Comparison of ENCODE assay signal across 1 cellular context in the genomic region with DNA sequence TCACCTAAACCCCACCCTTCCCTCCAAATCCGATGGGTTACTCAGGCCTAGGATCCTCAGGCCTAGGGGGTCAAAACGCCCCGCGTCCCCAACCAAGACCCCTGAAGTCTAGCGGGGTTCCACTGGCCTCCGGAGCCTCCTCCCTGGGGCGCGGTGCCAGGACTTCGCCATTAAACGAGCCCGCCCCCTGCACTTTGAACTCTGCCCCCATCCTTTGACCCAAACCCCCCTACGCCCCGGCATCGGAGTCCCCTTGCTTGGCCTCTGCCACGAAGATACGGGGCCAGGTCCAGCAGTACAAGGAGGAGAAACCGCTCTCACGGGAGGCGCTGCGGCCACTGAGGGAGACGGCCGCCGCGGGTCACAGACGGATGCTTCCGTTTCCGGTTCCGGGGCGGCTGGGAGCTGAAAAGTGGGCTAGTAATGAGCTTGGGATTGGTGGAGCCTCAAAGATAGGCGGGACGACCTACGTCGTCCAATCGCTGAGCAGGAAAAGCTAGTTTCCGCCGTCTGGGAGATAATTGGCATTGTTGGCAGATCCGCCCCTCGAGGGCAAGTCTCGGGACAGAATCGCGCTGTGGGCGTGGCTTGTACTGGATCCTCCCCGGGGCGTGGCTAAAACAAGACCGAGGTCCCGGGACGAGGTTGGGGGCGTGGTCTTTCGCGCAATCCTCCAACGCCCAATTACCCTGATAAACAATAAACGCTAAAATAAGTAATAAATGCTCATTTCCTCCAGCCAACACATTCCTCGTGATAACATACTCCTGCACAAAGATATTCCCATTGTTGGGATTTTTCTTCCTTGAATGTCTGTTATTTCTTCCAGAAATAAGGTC.
TF ChIP-seq lines count a peak whose summit lies in the region.

No MANE protein-coding gene starts in this region.

TF ChIP-seq in HepG2, 621 proteins besides CTCF, POLR2A, EP300 and RAD21 (continued from another document):
- TF ChIP-seq, protein P1, sequence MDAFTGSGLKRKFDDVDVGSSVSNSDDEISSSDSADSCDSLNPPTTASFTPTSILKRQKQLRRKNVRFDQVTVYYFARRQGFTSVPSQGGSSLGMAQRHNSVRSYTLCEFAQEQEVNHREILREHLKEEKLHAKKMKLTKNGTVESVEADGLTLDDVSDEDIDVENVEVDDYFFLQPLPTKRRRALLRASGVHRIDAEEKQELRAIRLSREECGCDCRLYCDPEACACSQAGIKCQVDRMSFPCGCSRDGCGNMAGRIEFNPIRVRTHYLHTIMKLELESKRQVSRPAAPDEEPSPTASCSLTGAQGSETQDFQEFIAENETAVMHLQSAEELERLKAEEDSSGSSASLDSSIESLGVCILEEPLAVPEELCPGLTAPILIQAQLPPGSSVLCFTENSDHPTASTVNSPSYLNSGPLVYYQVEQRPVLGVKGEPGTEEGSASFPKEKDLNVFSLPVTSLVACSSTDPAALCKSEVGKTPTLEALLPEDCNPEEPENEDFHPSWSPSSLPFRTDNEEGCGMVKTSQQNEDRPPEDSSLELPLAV (CRISPR knock-in tag; conservative IDR thresholded peaks at IDR 0.05; ENCODE audit: low read depth), result no peak
- no peak for TF ChIP-seq ZNF205 (CRISPR knock-in tag; IDR thresholded peaks at IDR 0.05)
- TF ChIP-seq ZKSCAN8 (CRISPR knock-in tag; IDR thresholded peaks at IDR 0.05; ENCODE audit: borderline replicate concordance), result no peak
- TF ChIP-seq KAT8 (CRISPR knock-in tag; IDR thresholded peaks at IDR 0.05), result peak; percentile 92
- peak; percentile 79; the same call in 1 of the 2 replicates for TF ChIP-seq ZNF788 (CRISPR knock-in tag; IDR thresholded peaks at IDR 0.05; ENCODE audit: borderline replicate concordance)
- TF ChIP-seq, protein P2, sequence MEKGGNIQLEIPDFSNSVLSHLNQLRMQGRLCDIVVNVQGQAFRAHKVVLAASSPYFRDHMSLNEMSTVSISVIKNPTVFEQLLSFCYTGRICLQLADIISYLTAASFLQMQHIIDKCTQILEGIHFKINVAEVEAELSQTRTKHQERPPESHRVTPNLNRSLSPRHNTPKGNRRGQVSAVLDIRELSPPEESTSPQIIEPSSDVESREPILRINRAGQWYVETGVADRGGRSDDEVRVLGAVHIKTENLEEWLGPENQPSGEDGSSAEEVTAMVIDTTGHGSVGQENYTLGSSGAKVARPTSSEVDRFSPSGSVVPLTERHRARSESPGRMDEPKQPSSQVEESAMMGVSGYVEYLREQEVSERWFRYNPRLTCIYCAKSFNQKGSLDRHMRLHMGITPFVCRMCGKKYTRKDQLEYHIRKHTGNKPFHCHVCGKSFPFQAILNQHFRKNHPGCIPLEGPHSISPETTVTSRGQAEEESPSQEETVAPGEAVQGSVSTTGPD (CRISPR knock-in tag; IDR thresholded peaks at IDR 0.05), result peak; percentile 67; the same call in 1 of the 2 replicates
- TF ChIP-seq, protein P3, sequence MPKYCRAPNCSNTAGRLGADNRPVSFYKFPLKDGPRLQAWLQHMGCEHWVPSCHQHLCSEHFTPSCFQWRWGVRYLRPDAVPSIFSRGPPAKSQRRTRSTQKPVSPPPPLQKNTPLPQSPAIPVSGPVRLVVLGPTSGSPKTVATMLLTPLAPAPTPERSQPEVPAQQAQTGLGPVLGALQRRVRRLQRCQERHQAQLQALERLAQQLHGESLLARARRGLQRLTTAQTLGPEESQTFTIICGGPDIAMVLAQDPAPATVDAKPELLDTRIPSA (CRISPR knock-in tag; IDR thresholded peaks at IDR 0.05; ENCODE audit: borderline replicate concordance), result no peak
- no peak for TF ChIP-seq MTF2 (CRISPR knock-in tag; IDR thresholded peaks at IDR 0.05; ENCODE audit: borderline replicate concordance)
- peak; percentile 59; the same call in 1 of the 2 replicates for TF ChIP-seq RXRA (CRISPR knock-in tag; IDR thresholded peaks at IDR 0.05)
- TF ChIP-seq, protein P4, sequence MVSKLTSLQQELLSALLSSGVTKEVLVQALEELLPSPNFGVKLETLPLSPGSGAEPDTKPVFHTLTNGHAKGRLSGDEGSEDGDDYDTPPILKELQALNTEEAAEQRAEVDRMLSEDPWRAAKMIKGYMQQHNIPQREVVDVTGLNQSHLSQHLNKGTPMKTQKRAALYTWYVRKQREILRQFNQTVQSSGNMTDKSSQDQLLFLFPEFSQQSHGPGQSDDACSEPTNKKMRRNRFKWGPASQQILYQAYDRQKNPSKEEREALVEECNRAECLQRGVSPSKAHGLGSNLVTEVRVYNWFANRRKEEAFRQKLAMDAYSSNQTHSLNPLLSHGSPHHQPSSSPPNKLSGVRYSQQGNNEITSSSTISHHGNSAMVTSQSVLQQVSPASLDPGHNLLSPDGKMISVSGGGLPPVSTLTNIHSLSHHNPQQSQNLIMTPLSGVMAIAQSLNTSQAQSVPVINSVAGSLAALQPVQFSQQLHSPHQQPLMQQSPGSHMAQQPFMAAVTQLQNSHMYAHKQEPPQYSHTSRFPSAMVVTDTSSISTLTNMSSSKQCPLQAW (CRISPR knock-in tag; IDR thresholded peaks at IDR 0.05), result 0 out of 2 replicates have a peak, but pooled peaks have one; percentile 47
- peak; percentile 61; the same call in 1 of the 2 replicates for TF ChIP-seq NFKB2 (CRISPR knock-in tag; IDR thresholded peaks at IDR 0.05; ENCODE audit: borderline replicate concordance)
- no peak for TF ChIP-seq ZNF430 (CRISPR knock-in tag; IDR thresholded peaks at IDR 0.05)
